In the genomic region with DNA sequence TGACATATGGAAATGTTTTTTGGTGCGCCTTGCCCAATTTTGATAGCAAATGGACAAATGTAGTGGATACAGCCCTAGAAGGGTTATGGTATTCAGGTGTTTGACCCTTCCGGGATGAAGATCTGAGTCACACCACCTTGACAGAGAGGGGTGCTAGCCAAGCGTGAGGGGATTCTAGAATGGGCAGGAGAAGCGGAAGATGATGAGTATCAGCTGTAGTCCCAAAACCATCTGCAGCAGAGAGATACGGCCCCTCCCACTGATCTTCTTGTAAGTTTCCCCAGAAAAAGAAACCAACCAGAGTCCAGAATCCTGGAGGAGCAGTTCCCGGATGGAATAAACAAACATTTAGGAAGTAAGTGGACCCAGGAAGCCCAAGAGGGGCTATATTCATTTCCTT, we compare ENCODE assay signal across 26 cellular contexts. TPM values are rescaled to one million over a fixed set of nuclear protein-coding genes. Genes with fewer than 3 reads are reported as not detected.
"Had no signal": no experiment of that assay in that cellular context is flagged by ENCODE, and none has a peak within 500 bp of the region (broad histone marks: within the 10 kb centered on the region; RNA-seq: fewer than 3 reads in every experiment).

No MANE protein-coding gene starts in this region.

- H3K27ac ChIP-seq: coronary artery, dorsolateral prefrontal cortex, esophagus muscularis mucosa, foreskin keratinocyte, gastrocnemius medialis, heart right ventricle, left lung, lower lobe of right lung had no signal

- FAIRE-seq: endothelial cell of umbilical vein, islet of Langerhans, keratinocyte had no signal

- H3K4me3 Mint-ChIP-seq: mesothelial cell of epicardium; naive B cell; naive thymus-derived CD8-positive, alpha-beta T cell had no signal

- H3K36me3 Mint-ChIP-seq: mesothelial cell of epicardium; naive B cell; naive thymus-derived CD8-positive, alpha-beta T cell had no signal

- ATAC-seq: foreskin keratinocyte; gastrocnemius medialis; heart right ventricle; left cardiac atrium; left lung; left ventricle myocardium superior; lower lobe of right lung; mucosa of descending colon; naive thymus-derived CD8-positive, alpha-beta T cell had no signal

- H3K4me3 ChIP-seq: coronary artery, dorsolateral prefrontal cortex, esophagus muscularis mucosa, gastrocnemius medialis, heart right ventricle, left lung, lower lobe of right lung, mucosa of descending colon had no signal

- H3K9me3 Mint-ChIP-seq: mesothelial cell of epicardium had no signal

- DNase-seq: dermis blood vessel endothelial cell; dorsolateral prefrontal cortex; effector CD4-positive, alpha-beta T cell; effector memory CD4-positive, alpha-beta T cell; foreskin keratinocyte; gastrocnemius medialis; glutamatergic neuron; head of caudate nucleus; heart right ventricle; hippocampal formation; left cardiac atrium; left lung; left ventricle myocardium superior; lower lobe of right lung; mesenchymal stem cell; mucosa of descending colon; naive B cell; naive thymus-derived CD8-positive, alpha-beta T cell had no signal

- H3K36me3 ChIP-seq: esophagus muscularis mucosa, gastrocnemius medialis, heart right ventricle, left lung, lower lobe of right lung had no signal

- H3K27ac Mint-ChIP-seq: mesothelial cell of epicardium had no signal

- H3K9me3 ChIP-seq: esophagus muscularis mucosa, gastrocnemius medialis, heart right ventricle, left lung, lower lobe of right lung, mucosa of descending colon had no signal

- H3K27me3 ChIP-seq: esophagus muscularis mucosa, foreskin keratinocyte, gastrocnemius medialis, left lung had no signal

- H3K4me1 ChIP-seq: gastrocnemius medialis, heart right ventricle, left lung, lower lobe of right lung had no signal

- H3K4me1 Mint-ChIP-seq: naive B cell; naive thymus-derived CD8-positive, alpha-beta T cell had no signal

RNA-seq across cellular contexts. Expression of gene DCHS2, which starts 18.1 kb away (rescaled TPM):
- total RNA-seq: endothelial cell of umbilical vein; fibroblast of lung; foreskin keratinocyte; glomerular endothelial cell; left ventricle myocardium superior; naive thymus-derived CD8-positive, alpha-beta T cell had no signal
- polyA plus RNA-seq: endothelial cell of umbilical vein; fibroblast of lung; foreskin keratinocyte; naive thymus-derived CD8-positive, alpha-beta T cell had no signal
